In the genomic region with DNA sequence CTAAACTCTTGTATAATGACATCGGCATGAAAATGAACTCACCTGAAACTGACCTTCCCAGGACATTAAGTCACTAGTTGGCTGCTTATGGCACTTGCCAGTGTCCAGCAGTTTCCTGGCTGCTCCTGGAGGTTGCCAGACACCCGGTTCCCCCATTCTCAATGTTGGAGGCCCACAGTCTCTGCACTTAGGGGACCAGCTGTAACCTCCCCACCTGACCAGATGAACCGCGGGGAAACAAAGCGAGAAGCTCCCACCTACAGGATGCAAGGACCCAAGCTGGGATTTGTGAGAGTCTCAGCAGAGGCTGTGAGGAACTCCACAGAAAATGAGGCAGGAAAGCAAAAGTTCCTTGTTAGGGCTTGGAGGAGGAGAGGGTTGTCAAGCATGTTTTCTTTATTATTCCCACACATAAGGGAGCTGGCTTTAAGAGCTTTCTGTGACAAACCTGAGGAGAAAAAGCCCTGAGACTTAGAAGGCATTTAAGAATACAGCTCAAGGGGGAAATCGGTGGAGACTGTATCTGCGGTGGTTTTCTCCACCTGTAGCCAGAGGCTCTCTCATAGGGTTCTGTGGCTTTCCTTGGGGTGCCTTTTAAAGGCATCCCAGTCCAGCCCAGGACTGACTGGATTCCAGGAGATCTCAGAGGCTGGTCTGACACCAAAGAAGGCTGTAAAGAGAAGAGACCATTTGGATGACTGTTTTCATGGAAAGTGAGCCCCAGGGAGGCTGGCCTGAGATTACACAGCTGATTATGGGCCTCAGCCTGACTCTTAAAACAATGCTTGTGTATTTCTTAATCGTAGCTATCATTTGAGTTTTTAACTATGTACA, we compare ENCODE assay signal across 8 cellular contexts. TPM values are rescaled to one million over a fixed set of nuclear protein-coding genes. Genes with fewer than 3 reads are reported as not detected.
DNase-seq lines count a peak whose midpoint lies in the region; ATAC-seq and TF ChIP-seq lines count a peak whose summit lies in the region.

No MANE protein-coding gene starts in this region.

- CTCF ChIA-PET in IMR-90 (lab: Yijun Ruan, JAX): interaction anchor here (0.5 to 2.4 kb wide), 12 partner anchors 33 to 420 kb away, joined by 3 to 16 read pairs (median 3); no protein-coding TSS in a partner anchor

- in situ Hi-C loops in IMR-90 (cut with MboI; ENCODE audit: low sequenced_read_pairs): loop anchor here (5.0 to 10.0 kb wide), 2 partner anchors 152 to 265 kb away; no protein-coding TSS in a partner anchor

- TF ChIP-seq POLR2A in IMR-90 (IDR thresholded peaks at IDR 0.05; ENCODE audit: low read depth, low read length) (no peak; the same call in none of the 2 replicates), breast epithelium (IDR thresholded peaks at IDR 0.05) (no peak)

- H3K79me2 ChIP-seq in ACC112 (ENCODE audit: control insufficient read depth, insufficient read depth, low read length, unreplicated experiment): peaks cover 89% of the 10 kb centered on the region

- H3K4me3 ChIP-seq in ACC112 (ENCODE audit: low read depth, low read length): peak overlapping the region; percentile 96
- H3K4me3 ChIP-seq in IMR-90 (ENCODE audit: insufficient read depth, low read depth, low read length): peak overlapping the region; percentile 84; the same call in 1 of the 2 replicates
- peak overlapping the region; percentile 85 to 93 (median 90) for H3K4me3 ChIP-seq in breast epithelium
- H3K4me3 ChIP-seq in muscle layer of colon (ENCODE audit: low read depth in 1 of 2, low read length in 2 of 2): peak overlapping the region; percentile 64 to 66
- H3K4me3 ChIP-seq in effector memory CD4-positive, alpha-beta T cell (ENCODE audit: insufficient read depth, low read depth, low read length, poor library complexity, severe bottlenecking): no peak overlapping the region

- peak overlapping the region; percentile 55 for H4K5ac ChIP-seq in IMR-90 (ENCODE audit: low read depth, low read length)

- H2AK5ac ChIP-seq in IMR-90 (ENCODE audit: low read depth, low read length): peak overlapping the region; percentile 27

- H3K4ac ChIP-seq in IMR-90 (ENCODE audit: low read depth, low read length): peak overlapping the region; percentile 66

- peak overlapping the region; percentile 26 for H4K91ac ChIP-seq in IMR-90 (ENCODE audit: insufficient read depth, low read depth, low read length)

- H3K18ac ChIP-seq in IMR-90 (ENCODE audit: low read depth, low read length): peak overlapping the region; percentile 26

- peaks cover 15% of the 10 kb centered on the region; the same call in 1 of the 2 replicates for H3K36me3 ChIP-seq in ACC112 (ENCODE audit: insufficient read depth, low read length)
- H3K36me3 ChIP-seq in IMR-90 (ENCODE audit: control insufficient read depth, insufficient read depth, low read length): peaks cover 40% of the 10 kb centered on the region
- no peaks in the 10 kb centered on the region for H3K36me3 ChIP-seq in breast epithelium
- peaks cover 66% of the 10 kb centered on the region for H3K36me3 ChIP-seq in muscle layer of colon (ENCODE audit: insufficient read depth, low read length)
- no peaks in the 10 kb centered on the region for H3K36me3 ChIP-seq in effector memory CD4-positive, alpha-beta T cell (ENCODE audit: control insufficient read depth, insufficient read depth, low read length)

- TF ChIP-seq CTCF in IMR-90 (conservative IDR thresholded peaks at IDR 0.05; ENCODE audit: low read depth, low read length): no peak
- no peak for TF ChIP-seq CTCF in breast epithelium (IDR thresholded peaks at IDR 0.05)

- WGBS in IMR-90 (ENCODE audit: extremely low coverage in 2 of 2, insufficient read length in 1 of 2), 2 experiments: 53% methylated on average over 3 of the region's 8 CpGs; no CpG with 5 or more reads in 1 of the 2 experiments

- BruUV-seq in IMR-90 (replicated peaks; lab: Mats Ljungman, UMichigan): no TSS peak

- peak overlapping the region; percentile 85 for H3K4me2 ChIP-seq in IMR-90 (ENCODE audit: low read depth, low read length)

- H2AK9ac ChIP-seq in IMR-90 (replicated peaks; ENCODE audit: low read depth, low read length, poor library complexity): peak overlapping the region; percentile 51

- H3K23ac ChIP-seq in IMR-90 (ENCODE audit: low read depth, low read length): peak overlapping the region; percentile 90

- peak overlapping the region; percentile 93 for H3K56ac ChIP-seq in IMR-90 (ENCODE audit: extremely low read depth, insufficient read depth, low read length)

- H2BK20ac ChIP-seq in IMR-90 (ENCODE audit: low read depth, low read length): 0 out of 2 replicates have a peak overlapping the region, but pooled peaks have one; percentile 18

- no peak for ATAC-seq in IMR-90 (ENCODE audit: low read depth)

- peak overlapping the region; percentile 91 for H3K14ac ChIP-seq in IMR-90 (replicated peaks; ENCODE audit: low read depth, low read length)

- H3K9ac ChIP-seq in IMR-90 (ENCODE audit: low read depth, low read length) (peak overlapping the region; percentile 96), muscle layer of colon (ENCODE audit: low read length) (peak overlapping the region; percentile 69)

- dilution Hi-C loops in IMR-90 (cut with HindIII; ENCODE audit: low sequenced_read_pairs, unreplicated experiment): no loop called here

- POLR2A ChIA-PET in IMR-90 (lab: Charles Lee; ENCODE audit: unreplicated experiment): interaction anchor here (0.8 to 1.9 kb wide), 13 partner anchors 24 to 264 kb away, joined by 3 to 8 read pairs (median 4); no protein-coding TSS in a partner anchor

- H2BK15ac ChIP-seq in IMR-90 (ENCODE audit: low read depth, low read length): peak overlapping the region; percentile 10; the same call in 2 of the 3 replicates

- peak overlapping the region; percentile 82 for H2BK5ac ChIP-seq in IMR-90 (ENCODE audit: low read depth, low read length, poor library complexity, severe bottlenecking)

- H4K20me1 ChIP-seq in IMR-90 (ENCODE audit: insufficient read depth, low read length): peaks cover 87% of the 10 kb centered on the region

- H2BK120ac ChIP-seq in IMR-90 (ENCODE audit: low read depth, low read length): peak overlapping the region; percentile 59

- no peaks in the 10 kb centered on the region for H3K9me1 ChIP-seq in IMR-90 (ENCODE audit: insufficient read depth, low read length)

- TF ChIP-seq RAD21 in IMR-90 (IDR thresholded peaks at IDR 0.05; ENCODE audit: low read length): 0 out of 2 replicates have a peak, but pooled peaks have one; percentile 8

- intact Hi-C loops in IMR-90 (cut with micrococcal nuclease): loop anchor here (5.0 kb wide), 1 partner anchor 655 kb away; the partner anchor contains the start of gene TLN2
- intact Hi-C loops in breast epithelium (cut with DNase I; ENCODE audit: low total_unique reads): loop anchor here (5.0 kb wide), 1 partner anchor 45 kb away; no protein-coding TSS in a partner anchor
- intact Hi-C loops in posterior vena cava (cut with DNase I): no loop called here

- H3K27ac ChIP-seq in ACC112 (ENCODE audit: low read depth, low read length) (peak overlapping the region; percentile 92), IMR-90 (ENCODE audit: insufficient read depth, low read length) (peak overlapping the region; percentile 76), breast epithelium (peak overlapping the region; percentile 93 to 95), muscle layer of colon (ENCODE audit: low read depth, low read length) (peak overlapping the region; percentile 94)
- no peak overlapping the region for H3K27ac ChIP-seq in effector memory CD4-positive, alpha-beta T cell (ENCODE audit: insufficient read depth, low read length, poor library complexity, severe bottlenecking)

- no peaks in the 10 kb centered on the region for H3K27me3 ChIP-seq in ACC112 (ENCODE audit: insufficient read depth, low read length)
- H3K27me3 ChIP-seq in IMR-90 (ENCODE audit: control insufficient read depth, insufficient read depth, low read length): no peaks in the 10 kb centered on the region
- H3K27me3 ChIP-seq in breast epithelium: no peaks in the 10 kb centered on the region
- no peaks in the 10 kb centered on the region for H3K27me3 ChIP-seq in muscle layer of colon (ENCODE audit: control insufficient read depth in 1 of 2, insufficient read depth in 2 of 2, low read length in 2 of 2)
- peaks cover 28% of the 10 kb centered on the region for H3K27me3 ChIP-seq in effector memory CD4-positive, alpha-beta T cell (replicated peaks; ENCODE audit: control insufficient read depth, insufficient read depth, low read length, poor library complexity, severe bottlenecking)

- DNase-seq in IMR-90 (no peak), breast epithelium (ENCODE audit: low spot score in 2 of 2) (peak in 1 of 2 donors; percentile 57), posterior vena cava (ENCODE audit: low spot score) (no peak), SHP77 treated with DMSO at 0.1 percent for 48 hours (lab: John Stamatoyannopoulos, UW) (no peak), NCI-H2196 (lab: John Stamatoyannopoulos, UW; ENCODE audit: unreplicated experiment) (no peak)
- DNase-seq in effector memory CD4-positive, alpha-beta T cell: no peak

- H3K9me3 ChIP-seq in IMR-90 (ENCODE audit: control insufficient read depth, insufficient read depth, low read length) (no peaks in the 10 kb centered on the region), breast epithelium (no peaks in the 10 kb centered on the region), muscle layer of colon (ENCODE audit: low read length) (no peaks in the 10 kb centered on the region)
- H3K9me3 ChIP-seq in effector memory CD4-positive, alpha-beta T cell (ENCODE audit: control insufficient read depth, low read length): no peaks in the 10 kb centered on the region

- H3K4me1 ChIP-seq in ACC112 (ENCODE audit: control insufficient read depth, insufficient read depth, low read length, unreplicated experiment) (peaks cover 60% of the 10 kb centered on the region), IMR-90 (ENCODE audit: control insufficient read depth, insufficient read depth, low read length) (peaks cover 16% of the 10 kb centered on the region), breast epithelium (peaks cover 0 to 26% of the 10 kb centered on the region in 2 donors), muscle layer of colon (ENCODE audit: insufficient read depth, low read length) (peaks cover 39% of the 10 kb centered on the region)
- peaks cover 23% of the 10 kb centered on the region for H3K4me1 ChIP-seq in effector memory CD4-positive, alpha-beta T cell (ENCODE audit: control insufficient read depth, insufficient read depth, low read length, poor library complexity, severe bottlenecking)

- H3K79me1 ChIP-seq in IMR-90 (ENCODE audit: low read depth in 1 of 2, low read length in 2 of 2): peaks cover 0 to 38% of the 10 kb centered on the region in 2 experiments; a peak in 2 of 4 replicates

- peak overlapping the region; percentile 31 to 49; a peak in 3 of 4 replicates for H4K8ac ChIP-seq in IMR-90 (ENCODE audit: low read depth in 2 of 2, low read length in 2 of 2)

- no peak overlapping the region for H2AFZ ChIP-seq in ACC112 (ENCODE audit: low read length, unreplicated experiment)
- no peak overlapping the region for H2AFZ ChIP-seq in IMR-90 (replicated peaks; ENCODE audit: low read length, poor library complexity)

RNA-seq across cellular contexts. Expression of gene TPM1, which starts 4.6 kb away (rescaled TPM):
- 661 and 997 TPM in 2 replicates for total RNA-seq in IMR-90 (2012; rRNA removed)
- 1,566 and 1,623 TPM in 2 replicates for polyA plus RNA-seq in IMR-90 (2012; rRNA removed)
- polyA plus RNA-seq in IMR-90 (2012; cell fraction: cytosol; rRNA removed): 700 and 932 TPM in 2 replicates
- 972 and 2,415 TPM in 2 replicates for polyA plus RNA-seq in IMR-90 (2012; cell fraction: nucleus; rRNA removed; ENCODE audit: low replicate concordance)
- 100 to 1,000 TPM; 333 to 609 (median 575) TPM for total RNA-seq in breast epithelium
- 1,000 to 10,000 TPM; 1,343 to 1,694 TPM for total RNA-seq in posterior vena cava

Comparison
In these comparisons a context has a peak if more than half of its experiments do, and no peak if none do; other contexts are left out.
1. intact Hi-C loops: an anchor here in IMR-90 (5.0 kb wide) and breast epithelium (5.0 kb wide); none called in posterior vena cava.